Comparison of ENCODE assay signal across 20 cellular contexts in genomic region chr14:99589651-99590530, GRCh38. TPM values are rescaled to one million over a fixed set of nuclear protein-coding genes. Genes with fewer than 3 reads are reported as not detected.
DNase-seq lines count a peak whose midpoint lies in the region; ATAC-seq and TF ChIP-seq lines count a peak whose summit lies in the region.
"Had no signal": no experiment of that assay in that cellular context is flagged by ENCODE, and none has a peak within 500 bp of the region (broad histone marks: within the 10 kb centered on the region; RNA-seq: fewer than 3 reads in every experiment).

No MANE protein-coding gene starts in this region.

- H3K4me3 Mint-ChIP-seq in chondrocyte (ENCODE audit: unreplicated experiment): no peak overlapping the region
- H3K4me3 Mint-ChIP-seq: CD4-positive, alpha-beta T cell had no signal

- TF ChIP-seq CTCF in Peyer's patch (IDR thresholded peaks at IDR 0.05) (no peak), esophagus muscularis mucosa (IDR thresholded peaks at IDR 0.05) (no peak), osteoblast (IDR thresholded peaks at IDR 0.05; ENCODE audit: extremely low read depth, low read depth, low read length) (no peak), chondrocyte (IDR thresholded peaks at IDR 0.05) (no peak)

- H3K27me3 Mint-ChIP-seq in chondrocyte (ENCODE audit: low read depth): no peaks in the 10 kb centered on the region
- H3K27me3 Mint-ChIP-seq: CD4-positive, alpha-beta T cell; naive B cell; progenitor cell of endocrine pancreas had no signal

- WGBS in esophagus muscularis mucosa: 78% methylated on average over 15 of the region's 17 CpGs

- H3K4me1 ChIP-seq in BLaER1: peaks cover 98% of the 10 kb centered on the region
- H3K4me1 ChIP-seq in Peyer's patch: peaks cover 0 to 74% (median 2%) of the 10 kb centered on the region in 4 donors
- H3K4me1 ChIP-seq in esophagus muscularis mucosa: peaks cover 74 to 94% (median 90%) of the 10 kb centered on the region in 4 donors
- H3K4me1 ChIP-seq in osteoblast (ENCODE audit: insufficient read depth, low read length): peaks cover 13% of the 10 kb centered on the region

- TF ChIP-seq EP300 in esophagus muscularis mucosa (IDR thresholded peaks at IDR 0.05): no peak

- peaks cover 14% of the 10 kb centered on the region for H3K79me2 ChIP-seq in osteoblast (ENCODE audit: insufficient read depth, low read length)

- H3K9me3 Mint-ChIP-seq in chondrocyte (ENCODE audit: low read depth): no peaks in the 10 kb centered on the region
- H3K9me3 Mint-ChIP-seq: CD4-positive, alpha-beta T cell; naive B cell had no signal

- H3K27ac Mint-ChIP-seq in chondrocyte (ENCODE audit: unreplicated experiment): no peak overlapping the region
- H3K27ac Mint-ChIP-seq: CD4-positive, alpha-beta T cell; progenitor cell of endocrine pancreas had no signal

- TF ChIP-seq POLR2A in Peyer's patch (IDR thresholded peaks at IDR 0.05) (no peak), esophagus muscularis mucosa (IDR thresholded peaks at IDR 0.05; ENCODE audit: low read depth) (no peak)

- H3K27me3 ChIP-seq in BLaER1 (no peaks in the 10 kb centered on the region), Peyer's patch (no peaks in the 10 kb centered on the region), esophagus muscularis mucosa (no peaks in the 10 kb centered on the region), osteoblast (ENCODE audit: insufficient read depth, low read length) (no peaks in the 10 kb centered on the region)
- H3K27me3 ChIP-seq: MG63 had no signal

- H3K36me3 Mint-ChIP-seq in chondrocyte (ENCODE audit: low read depth): no peaks in the 10 kb centered on the region
- H3K36me3 Mint-ChIP-seq: naive B cell had no signal

- H3K4me2 ChIP-seq in BLaER1 (peak overlapping the region; percentile 80), osteoblast (ENCODE audit: insufficient read depth, low read length) (no peak overlapping the region)

- H4K20me1 ChIP-seq in BLaER1 (peaks cover 47% of the 10 kb centered on the region), osteoblast (ENCODE audit: insufficient read depth, low read length) (peaks cover 6% of the 10 kb centered on the region)

- H3K27ac ChIP-seq in BLaER1 (peak overlapping the region; percentile 81), Peyer's patch (peak overlapping the region in 3 of 4 donors; percentile 10 to 51 (median 44)), esophagus muscularis mucosa (replicated peaks in 1 of 4) (peak overlapping the region; percentile 46 to 66 (median 50)), osteoblast (ENCODE audit: low read depth, low read length) (no peak overlapping the region)
- H3K27ac ChIP-seq: SK-N-MC had no signal

- H3K9ac ChIP-seq in BLaER1: peak overlapping the region; percentile 72

- peak overlapping the region; percentile 34 for H3K4me3 ChIP-seq in BLaER1
- H3K4me3 ChIP-seq in Peyer's patch: no peak overlapping the region
- no peak overlapping the region for H3K4me3 ChIP-seq in esophagus muscularis mucosa
- no peak overlapping the region for H3K4me3 ChIP-seq in osteoblast (ENCODE audit: insufficient read depth, low read length)
- H3K4me3 ChIP-seq: lung, MG63, SK-N-MC had no signal

- H3K9me3 ChIP-seq in BLaER1: no peaks in the 10 kb centered on the region
- no peaks in the 10 kb centered on the region for H3K9me3 ChIP-seq in Peyer's patch
- H3K9me3 ChIP-seq in esophagus muscularis mucosa: no peaks in the 10 kb centered on the region
- H3K9me3 ChIP-seq in osteoblast (ENCODE audit: low read depth, low read length): no peaks in the 10 kb centered on the region
- H3K9me3 ChIP-seq: MG63 had no signal

- intact Hi-C loops in esophagus muscularis mucosa (cut with DNase I): no loop called here

- H3K36me3 ChIP-seq in BLaER1: no peaks in the 10 kb centered on the region
- H3K36me3 ChIP-seq in Peyer's patch: no peaks in the 10 kb centered on the region
- no peaks in the 10 kb centered on the region for H3K36me3 ChIP-seq in esophagus muscularis mucosa
- H3K36me3 ChIP-seq in osteoblast (ENCODE audit: insufficient read depth, low read length): no peaks in the 10 kb centered on the region
- H3K36me3 ChIP-seq: MG63 had no signal

- no peak for DNase-seq in Peyer's patch
- DNase-seq in esophagus muscularis mucosa (ENCODE audit: extremely low spot score): no peak
- DNase-seq in osteoblast (ENCODE audit: insufficient read length, low spot score, missing footprints): peak; percentile 53
- no peak for DNase-seq in chondrocyte (ENCODE audit: low spot score)
- DNase-seq in NCI-H2081 (lab: John Stamatoyannopoulos, UW): no peak
- DNase-seq in LoVo (ENCODE audit: low spot score): no peak
- DNase-seq: activated CD4-positive, alpha-beta T cell treated with anti-CD3 and anti-CD28 coated beads for 4 hours; activated CD8-positive, alpha-beta memory T cell treated with anti-CD3 and anti-CD28 coated beads, Interleukin-2, amount 50 U/mL, for 48 hours; activated gamma-delta T cell treated with Interleukin-2 at 50 U/mL for 16 hours; CD4-positive, alpha-beta T cell; naive B cell; NCI-H1694; NCI-H446 treated with DMSO at 0.1 percent for 48 hours; stimulated activated naive CD4-positive, alpha-beta T cell had no signal

- ATAC-seq in HG02981 (IDR thresholded peaks at IDR 0.05; ENCODE audit: unreplicated experiment): no peak

- no peak overlapping the region for H2AFZ ChIP-seq in osteoblast (ENCODE audit: low read length)

- H3K4me1 Mint-ChIP-seq in chondrocyte (ENCODE audit: low read depth): peaks cover 7% of the 10 kb centered on the region

RNA-seq across cellular contexts. Expression of gene CCDC85C, which starts 14.1 kb away (rescaled TPM):
- 10 to 100 TPM; 19.8 to 98.1 (median 78.8) TPM for total RNA-seq in Peyer's patch
- total RNA-seq in esophagus muscularis mucosa: 10 to 100 TPM; 17.9 to 48.7 (median 30.8) TPM
- total RNA-seq in osteoblast: 3.2 and 3.6 TPM in 2 replicates
- 4.0 to 7.0 TPM (median 6.5 TPM) in 3 replicates for total RNA-seq in chondrocyte

RNA-seq across cellular contexts. Expression of gene HHIPL1, which starts 55.0 kb away (rescaled TPM):
- 1 to 10 TPM in 2 of 4 donors, under 1 TPM in 2; 0.88 to 2.5 (median 1.0) TPM for total RNA-seq in Peyer's patch
- 1 to 10 TPM; 4.2 to 9.1 (median 5.9) TPM for total RNA-seq in esophagus muscularis mucosa
- 11.2 and 12.3 TPM in 2 replicates for total RNA-seq in osteoblast
- total RNA-seq in chondrocyte: 1.6 to 5.9 TPM (median 5.6 TPM) in 3 replicates
- total RNA-seq: CD4-positive, alpha-beta T cell had no signal
